8 cellular contexts compared by ENCODE assay signal in genomic region chr3:147392083-147392916, GRCh38. TPM values are rescaled to one million over a fixed set of nuclear protein-coding genes. Genes with fewer than 3 reads are reported as not detected.
DNase-seq lines count a peak whose midpoint lies in the region; FAIRE-seq and TF ChIP-seq lines count a peak whose summit lies in the region.
"Had no signal": no experiment of that assay in that cellular context is flagged by ENCODE, and none has a peak within 500 bp of the region (broad histone marks: within the 10 kb centered on the region; RNA-seq: fewer than 3 reads in every experiment).

No MANE protein-coding gene starts in this region.

- POLR2A ChIA-PET in HEK293T (lab: Yijun Ruan, JAX): no interaction called here

- in situ Hi-C loops in astrocyte of the spinal cord (cut with HindIII; ENCODE audit: low sequenced_read_pairs): loop anchor here (25.0 kb wide), 2 partner anchors 580 to 695 kb away; no protein-coding TSS in a partner anchor

- H3K27ac ChIP-seq in stomach (no peak overlapping the region), kidney (ENCODE audit: low read depth in 2 of 2, low read length in 2 of 2) (no peak overlapping the region)

- CTCF ChIA-PET in HEK293T (lab: Yijun Ruan, JAX): no interaction called here

- DNase-seq in HTR-8/SVneo (ENCODE audit: insufficient read length, low spot score) (peak; percentile 76), astrocyte of the spinal cord (ENCODE audit: low read depth, low spot score) (peak; percentile 89), iPS-NIHi11 (ENCODE audit: low spot score) (peak; percentile 64), stomach (no peak), kidney (no peak), HEK293T (ENCODE audit: extremely low spot score) (no peak), cortex of kidney (lab: John Stamatoyannopoulos, UW) (no peak)

- FAIRE-seq in HTR-8/SVneo (lab: Jason Lieb, UNC): peak; percentile 68
- FAIRE-seq in kidney (lab: Jason Lieb, UNC): no peak

- no peak overlapping the region for H3K9ac ChIP-seq in kidney (ENCODE audit: low read length in 2 of 2)

- H3K9me3 ChIP-seq in stomach (peaks cover 4 to 78% (median 30%) of the 10 kb centered on the region in 4 donors), kidney (ENCODE audit: control insufficient read depth in 1 of 2, low read length in 2 of 2) (no peaks in the 10 kb centered on the region)

- no peaks in the 10 kb centered on the region for H3K36me3 ChIP-seq in stomach
- no peaks in the 10 kb centered on the region for H3K36me3 ChIP-seq in kidney (ENCODE audit: control insufficient read depth in 1 of 2, insufficient read depth in 2 of 2, low read length in 2 of 2)

- no peak for TF ChIP-seq POLR2A in stomach (IDR thresholded peaks at IDR 0.05)

- TF ChIP-seq CTCF in astrocyte of the spinal cord (IDR thresholded peaks at IDR 0.05; ENCODE audit: low read depth, low read length) (peak; percentile 50), stomach (IDR thresholded peaks at IDR 0.05) (no peak), kidney (IDR thresholded peaks at IDR 0.05; ENCODE audit: borderline replicate concordance, extremely low read depth, insufficient read depth) (no peak)

- H3K27me3 ChIP-seq in stomach: peaks cover 67 to 100% (median 97%) of the 10 kb centered on the region in 3 donors

- 5 to 7% (median 6%) methylated on average over 32 to 55 of the region's 55 CpGs for WGBS in stomach, 5 donors

- no peak for TF ChIP-seq EP300 in stomach (IDR thresholded peaks at IDR 0.05)

- intact Hi-C loops in stomach (cut with DNase I; ENCODE audit: low total_unique reads) (no loop called here), kidney (cut with DNase I) (no loop called here)

- peak overlapping the region; percentile 66 for H3K4me3 ChIP-seq in astrocyte of the spinal cord (ENCODE audit: low read depth, low read length)
- peak overlapping the region; percentile 15 to 36 (median 28) for H3K4me3 ChIP-seq in stomach
- peak overlapping the region in 1 of 2 donors; percentile 13 for H3K4me3 ChIP-seq in kidney (ENCODE audit: low read length in 2 of 2)

- peaks cover 0 to 62% (median 41%) of the 10 kb centered on the region in 4 donors for H3K4me1 ChIP-seq in stomach
- peaks cover 0 to 8% of the 10 kb centered on the region in 2 donors for H3K4me1 ChIP-seq in kidney (ENCODE audit: control insufficient read depth in 1 of 2, insufficient read depth in 1 of 2, low read depth in 1 of 2, low read length in 2 of 2)

TF ChIP-seq in HEK293T, 16 proteins besides CTCF, POLR2A, EP300 and RAD21:
- TF ChIP-seq FOXM1 (IDR thresholded peaks at IDR 0.05; ENCODE audit: borderline replicate concordance) (no peak), LEF1 (IDR thresholded peaks at IDR 0.05; ENCODE audit: borderline replicate concordance) (no peak), FOXA1 (IDR thresholded peaks at IDR 0.05) (no peak), L3MBTL2 (conservative IDR thresholded peaks at IDR 0.05) (no peak), ELF4 (IDR thresholded peaks at IDR 0.05) (no peak), ARNT (IDR thresholded peaks at IDR 0.05) (no peak), NFRKB (IDR thresholded peaks at IDR 0.05) (no peak), HDGF (IDR thresholded peaks at IDR 0.05; ENCODE audit: borderline replicate concordance) (no peak), CTBP1 (IDR thresholded peaks at IDR 0.05; ENCODE audit: borderline replicate concordance) (no peak), TARDBP (IDR thresholded peaks at IDR 0.05) (no peak)
- TF ChIP-seq, protein P1, sequence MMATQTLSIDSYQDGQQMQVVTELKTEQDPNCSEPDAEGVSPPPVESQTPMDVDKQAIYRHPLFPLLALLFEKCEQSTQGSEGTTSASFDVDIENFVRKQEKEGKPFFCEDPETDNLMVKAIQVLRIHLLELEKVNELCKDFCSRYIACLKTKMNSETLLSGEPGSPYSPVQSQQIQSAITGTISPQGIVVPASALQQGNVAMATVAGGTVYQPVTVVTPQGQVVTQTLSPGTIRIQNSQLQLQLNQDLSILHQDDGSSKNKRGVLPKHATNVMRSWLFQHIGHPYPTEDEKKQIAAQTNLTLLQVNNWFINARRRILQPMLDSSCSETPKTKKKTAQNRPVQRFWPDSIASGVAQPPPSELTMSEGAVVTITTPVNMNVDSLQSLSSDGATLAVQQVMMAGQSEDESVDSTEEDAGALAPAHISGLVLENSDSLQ (IDR thresholded peaks at IDR 0.05): no peak

RNA-seq across cellular contexts. Expression of gene ZIC4, which starts 14.0 kb away (rescaled TPM):
- total RNA-seq in stomach (not detected), kidney (not detected)
- polyA plus RNA-seq in stomach (not detected), kidney (ENCODE audit: insufficient read depth, low read depth, low replicate concordance) (not detected)
- total RNA-seq: SK-MEL-5 had no signal

RNA-seq across cellular contexts. Expression of gene ZIC1, which starts 16.9 kb away (rescaled TPM):
- total RNA-seq in stomach: not detected
- under 1 TPM in 1 of 3 donors, not detected in 2; 0.76 TPM for polyA plus RNA-seq in stomach
- not detected for total RNA-seq in kidney
- polyA plus RNA-seq in kidney (ENCODE audit: insufficient read depth, low read depth, low replicate concordance): not detected

Comparison
In these comparisons a context has a peak if more than half of its experiments do, and no peak if none do; other contexts are left out.
1. DNase-seq: peak in HTR-8/SVneo (single experiment), astrocyte of the spinal cord (single experiment) and iPS-NIHi11 (single experiment); none in stomach (single experiment), kidney (single experiment), HEK293T (single experiment) and cortex of kidney (single experiment).